19 cellular contexts compared by ENCODE assay signal in genomic region chr14:101844752-101845151, GRCh38.
DNase-seq lines count a peak whose midpoint lies in the region; ATAC-seq and TF ChIP-seq lines count a peak whose summit lies in the region.
"Had no signal": no experiment of that assay in that cellular context is flagged by ENCODE, and none has a peak within 500 bp of the region (broad histone marks: within the 10 kb centered on the region; RNA-seq: fewer than 3 reads in every experiment).

No MANE protein-coding gene starts in this region.

- ATAC-seq in heart left ventricle (no peak), GM19324 (IDR thresholded peaks at IDR 0.05; ENCODE audit: low FRiP score, unreplicated experiment) (peak; percentile 1), GM19035 (IDR thresholded peaks at IDR 0.05; ENCODE audit: unreplicated experiment) (no peak)

- H3K27ac ChIP-seq in heart left ventricle (peak overlapping the region in 10 of 12 donors; percentile 5 to 68 (median 42)), right atrium auricular region (peak overlapping the region in 1 of 2 donors; percentile 43)
- H3K27ac ChIP-seq: thoracic aorta had no signal

- H3K27me3 ChIP-seq in heart left ventricle, result no peaks in the 10 kb centered on the region
- H3K27me3 ChIP-seq in right atrium auricular region, result no peaks in the 10 kb centered on the region
- no peaks in the 10 kb centered on the region for H3K27me3 ChIP-seq in BE2C

- peaks cover 2% of the 10 kb centered on the region for H3K36me3 Mint-ChIP-seq in activated naive CD8-positive, alpha-beta T cell
- no peaks in the 10 kb centered on the region for H3K36me3 Mint-ChIP-seq in neural crest cell (ENCODE audit: low read depth)

- WGBS in heart left ventricle, 4 donors, result 65 to 70% (median 69%) methylated on average over 3 of the region's 3 CpGs

- no peaks in the 10 kb centered on the region for H3K27me3 Mint-ChIP-seq in activated naive CD8-positive, alpha-beta T cell
- H3K27me3 Mint-ChIP-seq in neural crest cell (ENCODE audit: low read depth), result no peaks in the 10 kb centered on the region

- peaks cover 0 to 72% (median 53%) of the 10 kb centered on the region in 12 donors for H3K4me1 ChIP-seq in heart left ventricle
- H3K4me1 ChIP-seq in right atrium auricular region, result peaks cover 0 to 44% of the 10 kb centered on the region in 2 donors
- H3K4me1 ChIP-seq in BE2C, result peaks cover 53% of the 10 kb centered on the region

- peaks cover 89% of the 10 kb centered on the region for H3K4me1 Mint-ChIP-seq in activated naive CD8-positive, alpha-beta T cell (ENCODE audit: low read depth)
- peaks cover 18% of the 10 kb centered on the region for H3K4me1 Mint-ChIP-seq in neural crest cell

- peak overlapping the region; percentile 76 for H3K27ac Mint-ChIP-seq in activated naive CD8-positive, alpha-beta T cell
- H3K27ac Mint-ChIP-seq in neural crest cell (ENCODE audit: unreplicated experiment), result peak overlapping the region; percentile 39

- TF ChIP-seq CTCF in heart left ventricle (IDR thresholded peaks at IDR 0.05) (no peak), right atrium auricular region (IDR thresholded peaks at IDR 0.05) (no peak), neural crest cell (conservative IDR thresholded peaks at IDR 0.05) (no peak), BE2C (IDR thresholded peaks at IDR 0.05; ENCODE audit: low read depth, low read length) (no peak)

- DNase-seq in heart left ventricle, result no peak
- DNase-seq in right atrium auricular region (ENCODE audit: low spot score), result no peak
- no peak for DNase-seq in neural crest cell (ENCODE audit: low read depth, low spot score)
- no peak for DNase-seq in BE2C
- DNase-seq in NCI-H226, result no peak
- DNase-seq: activated effector memory CD4-positive, alpha-beta T cell treated with Interleukin-2 at 50 U/mL for 16 hours; aorta; central memory CD4-positive, alpha-beta T cell; erythroblast; GOT3; midbrain; NCI-H1105 treated with DMSO at 0.1 percent for 48 hours; NCI-H2107; NCI-H510A treated with DMSO at 0.1 percent for 48 hours; stimulated activated CD4-positive, alpha-beta T cell treated with anti-CD3 and anti-CD28 coated beads, Interleukin-12 subunit alpha, Interleukin-12 subunit beta, amount 100 ng/mL, for 4 hours had no signal

- no peak overlapping the region for H3K4me3 Mint-ChIP-seq in activated naive CD8-positive, alpha-beta T cell
- H3K4me3 Mint-ChIP-seq in neural crest cell, result no peak overlapping the region

- no peaks in the 10 kb centered on the region for H3K9me3 ChIP-seq in heart left ventricle
- H3K9me3 ChIP-seq in right atrium auricular region, result no peaks in the 10 kb centered on the region
- no peaks in the 10 kb centered on the region for H3K9me3 ChIP-seq in BE2C
- H3K9me3 ChIP-seq: thoracic aorta had no signal

- intact Hi-C loops in heart left ventricle (cut with DNase I), result loop anchor here in 2 of 10 donors (10.0 kb wide), 2 partner anchors 70 to 140 kb away; no protein-coding TSS in a partner anchor

- TF ChIP-seq POLR2A in heart left ventricle (IDR thresholded peaks at IDR 0.05), result no peak

- no peaks in the 10 kb centered on the region for H3K9me3 Mint-ChIP-seq in activated naive CD8-positive, alpha-beta T cell (ENCODE audit: low read depth)
- H3K9me3 Mint-ChIP-seq in neural crest cell, result no peaks in the 10 kb centered on the region

- no peak overlapping the region for H3K4me3 ChIP-seq in heart left ventricle
- no peak overlapping the region for H3K4me3 ChIP-seq in right atrium auricular region
- H3K4me3 ChIP-seq in BE2C (ENCODE audit: low read depth, low read length), result no peak overlapping the region
- H3K4me3 ChIP-seq: thoracic aorta had no signal

- peaks cover 0 to 17% (median 0%) of the 10 kb centered on the region in 9 donors for H3K36me3 ChIP-seq in heart left ventricle
- no peaks in the 10 kb centered on the region for H3K36me3 ChIP-seq in right atrium auricular region
- peaks cover 24% of the 10 kb centered on the region for H3K36me3 ChIP-seq in BE2C
